Comparison of ENCODE assay signal across 15 cellular contexts in genomic region chrX:84320606-84321005, GRCh38.
DNase-seq lines count a peak whose midpoint lies in the region; ATAC-seq and TF ChIP-seq lines count a peak whose summit lies in the region.
"Had no signal": no experiment of that assay in that cellular context is flagged by ENCODE, and none has a peak within 500 bp of the region (broad histone marks: within the 10 kb centered on the region; RNA-seq: fewer than 3 reads in every experiment).

No MANE protein-coding gene starts in this region.

- no peak overlapping the region for H3K27ac ChIP-seq in SK-N-SH (ENCODE audit: low read depth in 2 of 2, low read length in 1 of 2)
- H3K27ac ChIP-seq: 22Rv1 had no signal

- CTCF ChIA-PET in SK-N-SH (lab: Yijun Ruan, JAX): interaction anchor here (2.5 kb wide), 1 partner anchor 19 kb away, joined by 6 read pairs; no protein-coding TSS in a partner anchor

- no peaks in the 10 kb centered on the region for H4K20me1 ChIP-seq in SK-N-SH (ENCODE audit: insufficient read depth)

- H3K4me3 ChIP-seq in SK-N-SH (ENCODE audit: low read depth in 2 of 2, low read length in 1 of 2): no peak overlapping the region

- no peak overlapping the region for H2AFZ ChIP-seq in SK-N-SH (ENCODE audit: low read depth)

- H3F3A ChIP-seq in SK-N-SH (replicated peaks; ENCODE audit: insufficient read depth): no peaks in the 10 kb centered on the region

- H3K4me1 ChIP-seq in SK-N-SH (ENCODE audit: control insufficient read depth in 1 of 2, insufficient read depth in 2 of 2, low read depth in 1 of 2, low read length in 1 of 2): no peaks in the 10 kb centered on the region

- no peaks in the 10 kb centered on the region for H3K9me3 ChIP-seq in SK-N-SH

- H3K27me3 ChIP-seq in SK-N-SH (ENCODE audit: insufficient read depth): no peaks in the 10 kb centered on the region

- H3K9ac ChIP-seq in SK-N-SH: no peak overlapping the region

- POLR2A ChIA-PET in SK-N-SH (lab: Yijun Ruan, JAX): no interaction called here

- H3K4me2 ChIP-seq in SK-N-SH: no peak overlapping the region

- no peak for TF ChIP-seq CTCF in SK-N-SH (IDR thresholded peaks at IDR 0.05)

- no peaks in the 10 kb centered on the region for H3K36me3 ChIP-seq in SK-N-SH (replicated peaks in 1 of 2; ENCODE audit: control insufficient read depth in 1 of 2, insufficient read depth in 2 of 2, low read length in 1 of 2)

- H3K9me2 ChIP-seq in SK-N-SH: no peaks in the 10 kb centered on the region

- H3K79me2 ChIP-seq in SK-N-SH (ENCODE audit: insufficient read depth): no peaks in the 10 kb centered on the region

- ATAC-seq in SK-N-SH treated with all-trans-retinoic acid at 6 μM for 48 hours (no peak), HG03565 (IDR thresholded peaks at IDR 0.05; ENCODE audit: unreplicated experiment) (no peak)
- ATAC-seq: Right ventricle myocardium inferior had no signal

- no peak for TF ChIP-seq EP300 in SK-N-SH (IDR thresholded peaks at IDR 0.05; ENCODE audit: borderline replicate concordance in 1 of 2, low read depth in 1 of 2, low read length in 1 of 2)

- DNase-seq in SK-N-SH (no peak), NCI-H446 treated with DMSO at 0.1 percent for 48 hours (lab: John Stamatoyannopoulos, UW) (peak; percentile 63), cerebellar nuclear complex (lab: John Stamatoyannopoulos, UW) (peak; percentile 1 to 32), superior temporal gyrus (ENCODE audit: extremely low spot score) (peak; percentile 30), GDM1 (lab: John Stamatoyannopoulos, UW) (no peak), DMS79 treated with DMSO at 0.1 percent for 48 hours (lab: John Stamatoyannopoulos, UW) (no peak)
- DNase-seq: NCI-H1048; NCI-H1436; NCI-H2081; NCI-H226; NK-92 treated with Interleukin-12 subunit alpha and Interleukin-12 subunit beta, amount 100 ng/mL, for 24 hours had no signal

- no peak for TF ChIP-seq RAD21 in SK-N-SH (IDR thresholded peaks at IDR 0.05; ENCODE audit: low read length)

TF ChIP-seq in SK-N-SH, 30 proteins besides CTCF, POLR2A, EP300 and RAD21:
- TF ChIP-seq TCF12 (IDR thresholded peaks at IDR 0.05): 0 out of 2 replicates have a peak, but pooled peaks have one; percentile 7
- TF ChIP-seq YY1 (IDR thresholded peaks at IDR 0.05; ENCODE audit: low read depth): no peak
TF ChIP-seq in SK-N-SH: peak in this region for 1.

TF ChIP-seq in SK-N-SH treated with all-trans-retinoic acid at 6 μM for 48 hours, 23 proteins besides CTCF, POLR2A, EP300 and RAD21:
- no peak for TF ChIP-seq POU6F1 (CRISPR knock-in tag; IDR thresholded peaks at IDR 0.05; ENCODE audit: borderline replicate concordance, low read depth)
- TF ChIP-seq RARB (CRISPR knock-in tag; IDR thresholded peaks at IDR 0.05): no peak
- TF ChIP-seq TCF4 (CRISPR knock-in tag; IDR thresholded peaks at IDR 0.05; ENCODE audit: borderline replicate concordance): no peak
- TF ChIP-seq SNAI2 (CRISPR knock-in tag; IDR thresholded peaks at IDR 0.05): no peak
- TF ChIP-seq TSHZ2 (CRISPR knock-in tag; IDR thresholded peaks at IDR 0.05): no peak
- TF ChIP-seq CREB5 (CRISPR knock-in tag; IDR thresholded peaks at IDR 0.05; ENCODE audit: low read depth): no peak
- no peak for TF ChIP-seq ARNTL (CRISPR knock-in tag; IDR thresholded peaks at IDR 0.05; ENCODE audit: borderline replicate concordance, low read depth)
- TF ChIP-seq BACH2 (CRISPR knock-in tag; IDR thresholded peaks at IDR 0.05; ENCODE audit: borderline replicate concordance): no peak
- no peak for TF ChIP-seq GLIS3 (CRISPR knock-in tag; IDR thresholded peaks at IDR 0.05)
- TF ChIP-seq CSDC2 (CRISPR knock-in tag; IDR thresholded peaks at IDR 0.05): no peak
- no peak for TF ChIP-seq PPARA (CRISPR knock-in tag; IDR thresholded peaks at IDR 0.05; ENCODE audit: borderline replicate concordance)
- TF ChIP-seq OSR1 (CRISPR knock-in tag; IDR thresholded peaks at IDR 0.05): no peak
- no peak for TF ChIP-seq ZC3H10 (CRISPR knock-in tag; IDR thresholded peaks at IDR 0.05)
- TF ChIP-seq ZNF565 (CRISPR knock-in tag; conservative IDR thresholded peaks at IDR 0.05; ENCODE audit: low read depth): no peak
- no peak for TF ChIP-seq ZFP3 (CRISPR knock-in tag; IDR thresholded peaks at IDR 0.05)
TF ChIP-seq in SK-N-SH treated with all-trans-retinoic acid at 6 μM for 48 hours: peak in this region for 0.

Comparison
In these comparisons a context has a peak if more than half of its experiments do, and no peak if none do; other contexts are left out.
1. DNase-seq: peak in NCI-H446 treated with DMSO at 0.1 percent for 48 hours (single experiment), cerebellar nuclear complex (2 of 2) and superior temporal gyrus (single experiment); none in SK-N-SH (single experiment), GDM1 (single experiment) and DMS79 treated with DMSO at 0.1 percent for 48 hours (single experiment).